ENCODE assay signal across 8 cellular contexts in genomic region chr1:182029379-182030331, GRCh38. TPM values are rescaled to one million over a fixed set of nuclear protein-coding genes. Genes with fewer than 3 reads are reported as not detected.
DNase-seq lines count a peak whose midpoint lies in the region; ATAC-seq, FAIRE-seq and TF ChIP-seq lines count a peak whose summit lies in the region.

No MANE protein-coding gene starts in this region.

- intact Hi-C loops in endothelial cell of umbilical vein (cut with micrococcal nuclease) = loop anchor here (2.0 kb wide), 1 partner anchor 361 kb away; the partner anchor contains the start of gene GLUL

- peak overlapping the region; percentile 96 for H2AFZ ChIP-seq in endothelial cell of umbilical vein (ENCODE audit: low read depth, low read length)

- FAIRE-seq in endothelial cell of umbilical vein (lab: Jason Lieb, UNC) = peak; percentile 76

- H3K27ac ChIP-seq in HUES48 (ENCODE audit: low read depth, low read length) = peak overlapping the region; percentile 86
- H3K27ac ChIP-seq in endothelial cell of umbilical vein (ENCODE audit: insufficient read depth, low read depth, low read length) = no peak overlapping the region

- peak; percentile 93 for ATAC-seq in GM21381 (IDR thresholded peaks at IDR 0.05; ENCODE audit: unreplicated experiment)

- H3K36me3 Mint-ChIP-seq in mesothelial cell of epicardium = no peaks in the 10 kb centered on the region

- no peaks in the 10 kb centered on the region for H3K79me2 ChIP-seq in endothelial cell of umbilical vein (ENCODE audit: control insufficient read depth, insufficient read depth, low read length)

- peak; percentile 94 for DNase-seq in Caki2 (ENCODE audit: low read depth)
- peak; percentile 97 for DNase-seq in NOMO-1 treated with dmso at 0.1 percent for 144 hours (lab: John Stamatoyannopoulos, UW; ENCODE audit: unreplicated experiment)
- DNase-seq in activated CD8-positive, alpha-beta memory T cell treated with anti-CD3 and anti-CD28 coated beads, Interleukin-2, amount 50 U/mL, for 24 hours (ENCODE audit: extremely low read depth) = peak; percentile 94
- peak; percentile 85 for DNase-seq in endothelial cell of umbilical vein (ENCODE audit: low read depth, low spot score)
- peak; percentile 95 to 99 for DNase-seq in mesothelial cell of epicardium (ENCODE audit: low spot score in 2 of 2, unreplicated experiment in 2 of 2)
- DNase-seq in stimulated activated CD8-positive, alpha-beta memory T cell treated with anti-CD3 and anti-CD28 coated beads, Interleukin-15, amount 100 ng/mL, for 4 hours (ENCODE audit: low read depth in 2 of 2) = peak; percentile 94 to 97

- H3K27me3 Mint-ChIP-seq in mesothelial cell of epicardium (ENCODE audit: low read depth) = no peaks in the 10 kb centered on the region

- H4K20me1 ChIP-seq in endothelial cell of umbilical vein (replicated peaks; ENCODE audit: control insufficient read depth, extremely low read depth, insufficient read depth, low read length) = no peaks in the 10 kb centered on the region

- H3K4me1 ChIP-seq in HUES48 (ENCODE audit: control insufficient read depth, insufficient read depth, low read length) = peaks cover 6% of the 10 kb centered on the region; the same call in 1 of the 2 replicates
- no peaks in the 10 kb centered on the region for H3K4me1 ChIP-seq in endothelial cell of umbilical vein (ENCODE audit: control insufficient read depth, extremely low read depth, insufficient read depth, low read length)

- no peak for TF ChIP-seq POLR2A in endothelial cell of umbilical vein (IDR thresholded peaks at IDR 0.05; ENCODE audit: low read depth, low read length)

- no peaks in the 10 kb centered on the region for H3K9me3 Mint-ChIP-seq in mesothelial cell of epicardium

- dilution Hi-C loops in endothelial cell of umbilical vein (cut with MboI; ENCODE audit: extremely low pct_ligation_motif_present, low sequenced_read_pairs) = no loop called here

- in situ Hi-C loops in Caki2 (cut with HindIII; ENCODE audit: low pct_unique_long_range_greater_than_20kb, low sequenced_read_pairs) = no loop called here

- H3K9ac ChIP-seq in HUES48 (ENCODE audit: low read depth, low read length) (peak overlapping the region; percentile 62), endothelial cell of umbilical vein (replicated peaks; ENCODE audit: extremely low read depth, insufficient read depth, low read length) (peak overlapping the region; percentile 13)

- no peaks in the 10 kb centered on the region for H3K9me3 ChIP-seq in HUES48 (ENCODE audit: control insufficient read depth, insufficient read depth, low read length)
- no peaks in the 10 kb centered on the region for H3K9me3 ChIP-seq in endothelial cell of umbilical vein (replicated peaks; ENCODE audit: control insufficient read depth, insufficient read depth, low read length)

- H3K4me2 ChIP-seq in endothelial cell of umbilical vein (ENCODE audit: insufficient read depth, low read length) = peak overlapping the region; percentile 81

- H3K27me3 ChIP-seq in HUES48 (ENCODE audit: control insufficient read depth, insufficient read depth, low read length) (no peaks in the 10 kb centered on the region), endothelial cell of umbilical vein (ENCODE audit: control insufficient read depth in 2 of 2, insufficient read depth in 2 of 2, low read length in 2 of 2) (no peaks in the 10 kb centered on the region)

- peak overlapping the region; percentile 98 for H3K27ac Mint-ChIP-seq in mesothelial cell of epicardium

- H3K9me1 ChIP-seq in endothelial cell of umbilical vein (replicated peaks; ENCODE audit: control insufficient read depth, extremely low read depth, insufficient read depth, low read length) = no peaks in the 10 kb centered on the region

- POLR2A ChIA-PET in endothelial cell of umbilical vein (lab: Charles Lee) = no interaction called here

- TF ChIP-seq CTCF in endothelial cell of umbilical vein (IDR thresholded peaks at IDR 0.05; ENCODE audit: extremely low read depth in 1 of 2, insufficient read depth in 1 of 2, low read depth in 1 of 2, low read length in 2 of 2) = peak; percentile 14 to 53
- peak; percentile 66 for TF ChIP-seq CTCF in mesothelial cell of epicardium (IDR thresholded peaks at IDR 0.05; ENCODE audit: unreplicated experiment)

- H3K4me3 ChIP-seq in HUES48 (ENCODE audit: low read depth, low read length) = peak overlapping the region; percentile 75
- H3K4me3 ChIP-seq in endothelial cell of umbilical vein (replicated peaks in 1 of 3; ENCODE audit: insufficient read depth in 1 of 3, low read depth in 1 of 3, low read length in 3 of 3) = peak overlapping the region; percentile 21 to 53 (median 41)

- BruUV-seq in endothelial cell of umbilical vein (replicated peaks; lab: Mats Ljungman, UMichigan) = no TSS peak

- H3K4me1 Mint-ChIP-seq in mesothelial cell of epicardium = peaks cover 14% of the 10 kb centered on the region

- H3K4me3 Mint-ChIP-seq in mesothelial cell of epicardium = peak overlapping the region; percentile 91

- H3K36me3 ChIP-seq in HUES48 (ENCODE audit: control insufficient read depth, insufficient read depth, low read length) (no peaks in the 10 kb centered on the region), endothelial cell of umbilical vein (ENCODE audit: control insufficient read depth in 2 of 2, extremely low read depth in 1 of 2, insufficient read depth in 2 of 2, low read length in 2 of 2) (no peaks in the 10 kb centered on the region)

- CTCF ChIA-PET in endothelial cell of umbilical vein (lab: Charles Lee) = interaction anchor here (1.2 kb wide), 1 partner anchor 25 kb away, joined by 3 read pairs; no protein-coding TSS in a partner anchor

TF ChIP-seq in endothelial cell of umbilical vein, 7 proteins besides CTCF, POLR2A, EP300 and RAD21:
- TF ChIP-seq POLR2AphosphoS5 (IDR thresholded peaks at IDR 0.05; ENCODE audit: insufficient read depth, low read depth, low read length) (no peak), GATA2 (IDR thresholded peaks at IDR 0.05; ENCODE audit: insufficient read depth, insufficient read length, low read depth, low read length) (no peak), FOS (IDR thresholded peaks at IDR 0.05; ENCODE audit: borderline replicate concordance, insufficient read depth, low read length) (no peak), MYC (IDR thresholded peaks at IDR 0.05; ENCODE audit: low read depth, low read length) (no peak), JUN (IDR thresholded peaks at IDR 0.05; ENCODE audit: borderline replicate concordance, insufficient read depth, insufficient read length, low read depth) (no peak), MAX (IDR thresholded peaks at IDR 0.05; ENCODE audit: insufficient read depth, insufficient read length) (no peak), EZH2 (IDR thresholded peaks at IDR 0.05; ENCODE audit: borderline replicate concordance, low read depth, low read length, severe bottlenecking) (no peak)

RNA-seq across cellular contexts. Expression of gene ZNF648, which starts 31.9 kb away (rescaled TPM):
- total RNA-seq in Caki2 (2014; rRNA removed; shearing (Covaris generic); ENCODE audit: low replicate concordance) = not detected in 2 replicates
- not detected in 2 replicates for total RNA-seq in endothelial cell of umbilical vein
- not detected in 2 replicates for polyA plus RNA-seq in endothelial cell of umbilical vein
- not detected in 2 replicates for polyA plus RNA-seq in endothelial cell of umbilical vein (2011; cell fraction: cytosol; rRNA removed)
- not detected in 2 replicates for polyA plus RNA-seq in endothelial cell of umbilical vein (2011; cell fraction: nucleus; rRNA removed)
- not detected in 2 replicates for polyA plus RNA-seq in endothelial cell of umbilical vein (2012)
- not detected in 2 replicates for polyA minus RNA-seq in endothelial cell of umbilical vein
- polyA minus RNA-seq in endothelial cell of umbilical vein (2011; cell fraction: cytosol; rRNA and poly(A)+ RNA removed) = not detected
- polyA minus RNA-seq in endothelial cell of umbilical vein (2011; cell fraction: nucleus; rRNA and poly(A)+ RNA removed) = not detected in 2 replicates
- 0.09 to 0.23 TPM (median 0.18 TPM) in 3 replicates for total RNA-seq in mesothelial cell of epicardium
